8 cellular contexts compared by ENCODE assay signal in the genomic region with DNA sequence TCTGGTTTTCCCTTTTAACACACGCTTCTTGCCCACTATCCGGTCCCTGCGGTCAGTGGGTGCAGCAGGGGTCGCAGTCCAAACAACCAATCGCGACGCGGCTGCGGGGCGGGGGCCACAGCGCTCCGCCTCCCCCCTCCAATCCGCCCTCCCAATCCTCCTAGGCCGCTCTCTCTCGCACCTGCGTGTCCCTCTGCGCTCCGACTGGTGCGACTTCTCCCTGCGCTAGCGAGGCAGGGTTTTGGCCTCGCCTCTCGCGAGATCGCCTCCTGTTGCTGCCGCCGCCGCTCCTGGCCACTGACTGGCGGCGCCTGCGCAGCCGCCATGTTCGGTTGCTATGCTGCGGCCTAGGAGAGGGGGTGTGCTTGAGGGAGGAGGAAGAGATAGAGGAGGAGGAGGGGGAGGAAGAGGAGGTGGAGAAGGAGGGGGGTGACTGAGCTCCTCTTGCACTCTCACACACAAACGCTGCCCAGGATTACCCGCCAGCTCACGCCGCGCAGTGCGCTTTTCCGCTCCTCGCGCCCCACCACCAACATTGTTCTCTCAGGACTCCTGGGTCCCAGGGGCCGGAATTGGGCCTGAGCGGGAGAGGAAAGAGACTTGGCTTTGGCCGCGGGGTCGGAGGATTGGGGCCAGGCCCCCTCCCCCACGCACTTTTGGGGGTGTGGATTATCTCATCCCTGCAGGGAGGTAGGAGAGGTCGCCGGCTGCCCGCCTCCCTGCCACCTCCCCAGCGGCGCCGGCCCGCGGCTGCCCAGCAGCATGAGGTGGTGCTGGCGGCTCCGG. TPM values are rescaled to one million over a fixed set of nuclear protein-coding genes. Genes with fewer than 3 reads are reported as not detected.
DNase-seq lines count a peak whose midpoint lies in the region; ATAC-seq lines count a peak whose summit lies in the region.

A gene with protein sequence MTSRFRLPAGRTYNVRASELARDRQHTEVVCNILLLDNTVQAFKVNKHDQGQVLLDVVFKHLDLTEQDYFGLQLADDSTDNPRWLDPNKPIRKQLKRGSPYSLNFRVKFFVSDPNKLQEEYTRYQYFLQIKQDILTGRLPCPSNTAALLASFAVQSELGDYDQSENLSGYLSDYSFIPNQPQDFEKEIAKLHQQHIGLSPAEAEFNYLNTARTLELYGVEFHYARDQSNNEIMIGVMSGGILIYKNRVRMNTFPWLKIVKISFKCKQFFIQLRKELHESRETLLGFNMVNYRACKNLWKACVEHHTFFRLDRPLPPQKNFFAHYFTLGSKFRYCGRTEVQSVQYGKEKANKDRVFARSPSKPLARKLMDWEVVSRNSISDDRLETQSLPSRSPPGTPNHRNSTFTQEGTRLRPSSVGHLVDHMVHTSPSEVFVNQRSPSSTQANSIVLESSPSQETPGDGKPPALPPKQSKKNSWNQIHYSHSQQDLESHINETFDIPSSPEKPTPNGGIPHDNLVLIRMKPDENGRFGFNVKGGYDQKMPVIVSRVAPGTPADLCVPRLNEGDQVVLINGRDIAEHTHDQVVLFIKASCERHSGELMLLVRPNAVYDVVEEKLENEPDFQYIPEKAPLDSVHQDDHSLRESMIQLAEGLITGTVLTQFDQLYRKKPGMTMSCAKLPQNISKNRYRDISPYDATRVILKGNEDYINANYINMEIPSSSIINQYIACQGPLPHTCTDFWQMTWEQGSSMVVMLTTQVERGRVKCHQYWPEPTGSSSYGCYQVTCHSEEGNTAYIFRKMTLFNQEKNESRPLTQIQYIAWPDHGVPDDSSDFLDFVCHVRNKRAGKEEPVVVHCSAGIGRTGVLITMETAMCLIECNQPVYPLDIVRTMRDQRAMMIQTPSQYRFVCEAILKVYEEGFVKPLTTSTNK (plus strand): TSS at position 472 of the 786 bp plus-strand sequence. CDS start 49,932 bp downstream, outside the sequence.

- peak within 1 kb of the TSS; percentile 90 for H3K27ac ChIP-seq in effector memory CD4-positive, alpha-beta T cell (ENCODE audit: insufficient read depth, low read length, poor library complexity, severe bottlenecking)

- no peaks in the 10 kb centered on the region for H3K9me3 ChIP-seq in effector memory CD4-positive, alpha-beta T cell (ENCODE audit: control insufficient read depth, low read length)

- H3K4me1 ChIP-seq in effector memory CD4-positive, alpha-beta T cell (ENCODE audit: control insufficient read depth, insufficient read depth, low read length, poor library complexity, severe bottlenecking): no peaks in the 10 kb centered on the region

- H3K4me3 ChIP-seq in effector memory CD4-positive, alpha-beta T cell (ENCODE audit: insufficient read depth, low read depth, low read length, poor library complexity, severe bottlenecking): peak within 1 kb of the TSS; percentile 95

- no peaks in the 10 kb centered on the region for H3K27me3 ChIP-seq in effector memory CD4-positive, alpha-beta T cell (replicated peaks; ENCODE audit: control insufficient read depth, insufficient read depth, low read length, poor library complexity, severe bottlenecking)

- peak; percentile 94 for ATAC-seq in GM21360 (IDR thresholded peaks at IDR 0.05; ENCODE audit: unreplicated experiment)

- no peaks in the 10 kb centered on the region for H3K36me3 ChIP-seq in effector memory CD4-positive, alpha-beta T cell (ENCODE audit: control insufficient read depth, insufficient read depth, low read length)

- DNase-seq in COLO668 (lab: John Stamatoyannopoulos, UW; ENCODE audit: unreplicated experiment) (peak; percentile 98), HT1080 (ENCODE audit: low read depth) (peak; percentile 99), NOMO-1 treated with DMSO at 0.1 percent for 48 hours (lab: John Stamatoyannopoulos, UW; ENCODE audit: unreplicated experiment) (peak; percentile 99), lung microvascular endothelial cell (ENCODE audit: low read depth in 2 of 2) (peak; percentile 98 to 99)
- DNase-seq in activated CD8-positive, alpha-beta memory T cell treated with anti-CD3 and anti-CD28 coated beads for 4 hours (ENCODE audit: low read depth in 2 of 2): peak; percentile 87 to 95
- DNase-seq in effector memory CD4-positive, alpha-beta T cell: peak; percentile 93 to 96 (median 95)
- peak; percentile 87 to 92 (median 89) for DNase-seq in stimulated activated CD4-positive, alpha-beta T cell treated with anti-CD3 and anti-CD28 coated beads, TNF-alpha, amount 100 ng/mL, for 48 hours (ENCODE audit: low read depth in 3 of 3)

RNA-seq across cellular contexts. Expression of the gene that starts here (rescaled TPM):
- 12.9 and 13.3 TPM in 2 replicates for total RNA-seq in HT1080 (2014; rRNA removed; shearing (Covaris generic))
- 5.3 and 6.3 TPM in 2 replicates for polyA plus RNA-seq in HT1080 (2015; cell fraction: cytosol; rRNA removed)
- polyA plus RNA-seq in HT1080 (2015; cell fraction: nucleus; rRNA removed): 7.6 and 14.5 TPM in 2 replicates
- total RNA-seq in lung microvascular endothelial cell: 22.7 and 26.2 TPM in 2 replicates

Comparison
In these comparisons a context has a peak if more than half of its experiments do, and no peak if none do; other contexts are left out.
1. Peak in every context shown above with its lines: DNase-seq, ATAC-seq, H3K4me3 ChIP-seq and H3K27ac ChIP-seq.